9 cellular contexts compared by ENCODE assay signal in the genomic region with DNA sequence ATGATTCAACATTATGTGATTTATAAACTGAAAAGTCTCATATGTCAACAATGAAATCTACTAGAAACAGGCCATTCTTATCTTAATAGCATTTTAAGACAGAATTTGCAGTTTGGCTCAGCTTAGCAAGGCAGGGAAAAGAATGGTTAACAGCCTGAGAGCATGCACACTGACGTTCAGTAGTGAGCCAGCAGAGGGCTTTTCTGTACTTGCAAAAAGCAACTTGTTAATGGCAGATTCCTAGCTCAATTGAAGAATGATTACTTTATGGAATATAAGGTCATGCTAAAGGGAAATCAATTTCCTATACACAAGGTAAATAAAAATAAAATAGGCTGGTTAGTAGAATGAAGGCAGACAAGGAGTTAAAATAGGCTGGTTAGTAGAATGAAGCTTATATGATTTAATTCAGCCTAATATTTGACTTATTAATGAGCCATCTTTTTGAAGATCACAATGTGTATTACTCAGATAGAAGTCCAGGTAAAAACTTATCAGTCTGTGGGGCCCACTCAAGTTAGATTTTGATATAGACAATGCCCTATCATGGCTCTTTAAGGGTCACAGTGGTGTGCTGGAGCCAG.
A peak's percentile ranks its signal among the peaks of the same experiment; 100 is the strongest.
DNase-seq lines count a peak whose midpoint lies in the region; ATAC-seq and TF ChIP-seq lines count a peak whose summit lies in the region.
"Had no signal": no experiment of that assay in that cellular context is flagged by ENCODE, and none has a peak within 500 bp of the region (broad histone marks: within the 10 kb centered on the region; RNA-seq: fewer than 3 reads in every experiment).

No MANE protein-coding gene starts in this region.

- H3K79me2 ChIP-seq in smooth muscle cell (ENCODE audit: low read depth), result no peaks in the 10 kb centered on the region

- H3K36me3 ChIP-seq in RWPE2 (ENCODE audit: low read depth) (no peaks in the 10 kb centered on the region), smooth muscle cell (ENCODE audit: low read depth) (no peaks in the 10 kb centered on the region), aorta (ENCODE audit: control insufficient read depth in 1 of 2, insufficient read depth in 2 of 2, low read length in 1 of 2) (no peaks in the 10 kb centered on the region)

- DNase-seq in stimulated activated naive CD8-positive, alpha-beta T cell treated with anti-CD3 and anti-CD28 coated beads, Interleukin-15, Interleukin-2, amounts not matched to agents 100 U/mL and 50 U/mL, for 24 hours, result peak; percentile 5
- DNase-seq in stimulated activated naive CD8-positive, alpha-beta T cell treated with anti-CD3 and anti-CD28 coated beads, Interleukin-15, amount 100 ng/mL, for 72 hours, result no peak
- DNase-seq in RWPE2 (ENCODE audit: low spot score) (no peak), fibroblast of villous mesenchyme (ENCODE audit: low read depth) (peak; percentile 65), smooth muscle cell (lab: John Stamatoyannopoulos, UW; ENCODE audit: unreplicated experiment) (no peak), aorta (no peak)
- DNase-seq in central memory CD4-positive, alpha-beta T cell, result no peak

- H2AFZ ChIP-seq in smooth muscle cell (ENCODE audit: low read depth), result no peak overlapping the region

- no peaks in the 10 kb centered on the region for H4K20me1 ChIP-seq in smooth muscle cell (ENCODE audit: low read depth)

- TF ChIP-seq CTCF in RWPE2 (IDR thresholded peaks at IDR 0.05; ENCODE audit: poor library complexity, severe bottlenecking) (peak; percentile 83), fibroblast of villous mesenchyme (IDR thresholded peaks at IDR 0.05; ENCODE audit: insufficient read depth, low read depth, low read length) (peak; percentile 82), smooth muscle cell (IDR thresholded peaks at IDR 0.05; ENCODE audit: borderline replicate concordance, insufficient read depth, poor library complexity, severe bottlenecking) (peak; percentile 58)

- H3K4me2 ChIP-seq in smooth muscle cell, result no peak overlapping the region

- no peak overlapping the region for H3K4me3 Mint-ChIP-seq in stimulated activated naive CD8-positive, alpha-beta T cell treated with anti-CD3 and anti-CD28 coated beads, Interleukin-15, amount 100 ng/mL, for 72 hours
- H3K4me3 Mint-ChIP-seq: central memory CD8-positive, alpha-beta T cell had no signal

- H3K4me3 ChIP-seq in RWPE2 (ENCODE audit: severe bottlenecking) (no peak overlapping the region), fibroblast of villous mesenchyme (ENCODE audit: low read depth, low read length) (no peak overlapping the region), smooth muscle cell (no peak overlapping the region), aorta (ENCODE audit: low read length in 2 of 2) (no peak overlapping the region)

- intact Hi-C loops in aorta (cut with DNase I), result loop anchor here in 1 of 2 donors (10.0 kb wide), 1 partner anchor 210 kb away; no protein-coding TSS in a partner anchor

- no peak overlapping the region for H3K27ac Mint-ChIP-seq in stimulated activated naive CD8-positive, alpha-beta T cell treated with anti-CD3 and anti-CD28 coated beads, Interleukin-15, amount 100 ng/mL, for 72 hours

- H3K27me3 ChIP-seq in RWPE2 (ENCODE audit: insufficient read depth, poor library complexity, severe bottlenecking), result no peaks in the 10 kb centered on the region
- no peaks in the 10 kb centered on the region for H3K27me3 ChIP-seq in smooth muscle cell (ENCODE audit: low read depth)
- H3K27me3 ChIP-seq in aorta (ENCODE audit: control insufficient read depth in 1 of 2, insufficient read depth in 2 of 2, low read length in 1 of 2), result no peaks in the 10 kb centered on the region

- no peaks in the 10 kb centered on the region for H3K9me3 Mint-ChIP-seq in stimulated activated naive CD8-positive, alpha-beta T cell treated with anti-CD3 and anti-CD28 coated beads, Interleukin-15, amount 100 ng/mL, for 72 hours
- H3K9me3 Mint-ChIP-seq: central memory CD8-positive, alpha-beta T cell had no signal

- no peak overlapping the region for H3K27ac ChIP-seq in RWPE2 (ENCODE audit: poor library complexity, severe bottlenecking)
- H3K27ac ChIP-seq in smooth muscle cell (ENCODE audit: low read depth), result no peak overlapping the region
- no peak overlapping the region for H3K27ac ChIP-seq in aorta (ENCODE audit: low read depth in 1 of 2, low read length in 2 of 2)

- H3K27me3 Mint-ChIP-seq in stimulated activated naive CD8-positive, alpha-beta T cell treated with anti-CD3 and anti-CD28 coated beads, Interleukin-15, amount 100 ng/mL, for 72 hours, result peaks cover 15% of the 10 kb centered on the region

- no peaks in the 10 kb centered on the region for H3K9me3 ChIP-seq in RWPE2 (ENCODE audit: severe bottlenecking)
- H3K9me3 ChIP-seq in smooth muscle cell (replicated peaks; ENCODE audit: low read depth), result no peaks in the 10 kb centered on the region
- no peaks in the 10 kb centered on the region for H3K9me3 ChIP-seq in aorta (ENCODE audit: control insufficient read depth, low read length)

- H3K9ac ChIP-seq in smooth muscle cell (ENCODE audit: low read depth), result no peak overlapping the region

- no peaks in the 10 kb centered on the region for H3F3A ChIP-seq in smooth muscle cell (ENCODE audit: low read depth)

- WGBS in smooth muscle cell (ENCODE audit: low lambda C conversion rate), result 9% methylated on average over 1 of the region's 1 CpG
- WGBS in aorta, 2 donors, result 2 to 3% methylated on average over 1 of the region's 1 CpG

- ATAC-seq in stimulated activated naive CD8-positive, alpha-beta T cell treated with anti-CD3 and anti-CD28 coated beads, Interleukin-15, Interleukin-2, amounts not matched to agents 100 U/mL and 50 U/mL, for 24 hours, result no peak
- ATAC-seq in stimulated activated naive CD8-positive, alpha-beta T cell treated with anti-CD3 and anti-CD28 coated beads, Interleukin-15, amount 100 ng/mL, for 72 hours, result no peak
- ATAC-seq in HG03469 (IDR thresholded peaks at IDR 0.05; ENCODE audit: unreplicated experiment), result peak; percentile 64
- peak; percentile 76 for ATAC-seq in RWPE2 (ENCODE audit: low read depth)
- no peak for ATAC-seq in aorta (ENCODE audit: low FRiP score)

- H3K4me1 Mint-ChIP-seq in stimulated activated naive CD8-positive, alpha-beta T cell treated with anti-CD3 and anti-CD28 coated beads, Interleukin-15, amount 100 ng/mL, for 72 hours, result no peaks in the 10 kb centered on the region
- H3K4me1 Mint-ChIP-seq: central memory CD8-positive, alpha-beta T cell had no signal

- H3K4me1 ChIP-seq in RWPE2 (ENCODE audit: insufficient read depth, poor library complexity, severe bottlenecking) (peaks cover 3% of the 10 kb centered on the region), smooth muscle cell (ENCODE audit: low read depth) (no peaks in the 10 kb centered on the region), aorta (ENCODE audit: control insufficient read depth in 1 of 2, insufficient read depth in 2 of 2, low read length in 2 of 2) (no peaks in the 10 kb centered on the region)

Comparison
In these comparisons a context has a peak if more than half of its experiments do, and no peak if none do; other contexts are left out.
1. DNase-seq: peak in stimulated activated naive CD8-positive, alpha-beta T cell treated with anti-CD3 and anti-CD28 coated beads, Interleukin-15, Interleukin-2, amounts not matched to agents 100 U/mL and 50 U/mL, for 24 hours (single experiment) and fibroblast of villous mesenchyme (single experiment); none in stimulated activated naive CD8-positive, alpha-beta T cell treated with anti-CD3 and anti-CD28 coated beads, Interleukin-15, amount 100 ng/mL, for 72 hours (0 of 2), RWPE2 (single experiment), smooth muscle cell (single experiment), central memory CD4-positive, alpha-beta T cell (single experiment) and aorta (0 of 2).
2. ATAC-seq: peak in HG03469 (single experiment) and RWPE2 (single experiment); none in stimulated activated naive CD8-positive, alpha-beta T cell treated with anti-CD3 and anti-CD28 coated beads, Interleukin-15, Interleukin-2, amounts not matched to agents 100 U/mL and 50 U/mL, for 24 hours (single experiment), stimulated activated naive CD8-positive, alpha-beta T cell treated with anti-CD3 and anti-CD28 coated beads, Interleukin-15, amount 100 ng/mL, for 72 hours (single experiment) and aorta (single experiment).
3. Peak in every context shown above with its lines, with median percentiles within 50 percentile points of each other: CTCF ChIP-seq.